ENCODE assay signal across 1 cellular context in genomic region chr19:34504809-34505291, GRCh38.
TF ChIP-seq lines count a peak whose summit lies in the region.

No MANE protein-coding gene starts in this region.

TF ChIP-seq in HEK293, 187 proteins besides CTCF, POLR2A, EP300 and RAD21 (continued from another document):
- no peak for TF ChIP-seq BCL11A (tag by site-specific recombination; IDR thresholded peaks at IDR 0.05; ENCODE audit: low read depth)
- TF ChIP-seq ZNF366 (tag by site-specific recombination; conservative IDR thresholded peaks at IDR 0.05): no peak
- no peak for TF ChIP-seq ZBTB26 (tag by site-specific recombination; optimal IDR thresholded peaks at IDR 0.05)
- TF ChIP-seq SP2 (tag by site-specific recombination; IDR thresholded peaks at IDR 0.05): 0 out of 2 replicates have a peak, but pooled peaks have one; percentile 11
- TF ChIP-seq ZNF274 (IDR thresholded peaks at IDR 0.05; ENCODE audit: low read length): no peak
- no peak for TF ChIP-seq ZNF274 (tag by site-specific recombination; IDR thresholded peaks at IDR 0.05; ENCODE audit: borderline replicate concordance)
- TF ChIP-seq MEIS1 (CRISPR knock-in tag; IDR thresholded peaks at IDR 0.05; ENCODE audit: borderline replicate concordance): no peak
- no peak for TF ChIP-seq ZNF449 (tag by site-specific recombination; IDR thresholded peaks at IDR 0.05)
- TF ChIP-seq ZSCAN30 (tag by site-specific recombination; IDR thresholded peaks at IDR 0.05): no peak
- no peak for TF ChIP-seq ZBTB8A (tag by site-specific recombination; IDR thresholded peaks at IDR 0.05)
- no peak for TF ChIP-seq ZNF639 (tag by site-specific recombination; IDR thresholded peaks at IDR 0.05)
- TF ChIP-seq ZFP69B (tag by site-specific recombination; IDR thresholded peaks at IDR 0.05): no peak
- no peak for TF ChIP-seq MYNN (tag by site-specific recombination; IDR thresholded peaks at IDR 0.05; ENCODE audit: borderline replicate concordance)
